10 cellular contexts compared by ENCODE assay signal in the genomic region with DNA sequence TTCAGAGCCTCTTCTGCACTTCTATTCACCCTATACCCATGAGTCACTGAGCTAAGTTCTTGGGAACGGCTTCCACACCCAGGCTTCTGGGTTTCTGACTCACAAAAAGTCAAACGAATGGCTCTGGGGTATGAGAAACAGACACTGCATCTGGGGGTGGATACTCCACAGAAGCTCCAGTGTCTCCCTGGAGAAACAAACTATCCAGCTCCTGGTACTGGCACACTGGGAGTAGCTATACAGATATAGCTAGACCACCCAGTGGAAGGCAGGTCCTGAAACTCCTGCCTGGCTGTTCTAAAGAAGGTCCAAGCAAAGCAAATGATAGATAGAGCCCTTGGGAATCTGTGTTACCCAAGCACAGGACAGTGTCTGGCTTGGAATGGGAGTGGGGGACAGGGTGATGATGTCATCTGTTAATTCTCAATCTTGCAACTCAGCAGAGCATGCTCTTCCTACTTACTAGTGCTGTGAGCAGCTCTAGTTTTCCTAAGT. TPM values are rescaled to one million over a fixed set of nuclear protein-coding genes. Genes with fewer than 3 reads are reported as not detected.
A peak's percentile ranks its signal among the peaks of the same experiment; 100 is the strongest.
DNase-seq lines count a peak whose midpoint lies in the region; ATAC-seq, FAIRE-seq and TF ChIP-seq lines count a peak whose summit lies in the region.
"Had no signal": no experiment of that assay in that cellular context is flagged by ENCODE, and none has a peak within 500 bp of the region (broad histone marks: within the 10 kb centered on the region; RNA-seq: fewer than 3 reads in every experiment).

No MANE protein-coding gene starts in this region.

- H3K27ac ChIP-seq in caudate nucleus (ENCODE audit: low read depth, low read length) (peak overlapping the region; percentile 18), lower lobe of right lung (peak overlapping the region; percentile 55), upper lobe of right lung (peak overlapping the region; percentile 38)

- H3K36me3 Mint-ChIP-seq in activated T-cell treated with anti-CD3 and anti-CD28 coated beads, Interleukin-2, amount 50 U/mL, for 4 hours (ENCODE audit: insufficient read depth) = no peaks in the 10 kb centered on the region
- H3K36me3 Mint-ChIP-seq in activated T-cell treated with anti-CD3 and anti-CD28 coated beads, Interleukin-2, amount 50 U/mL, for 24 hours (ENCODE audit: low read depth) = no peaks in the 10 kb centered on the region

- no peak for FAIRE-seq in GM19239 (lab: Jason Lieb, UNC)

- no peak for DNase-seq in activated T-cell treated with anti-CD3 and anti-CD28 coated beads, Interleukin-2, amount 50 U/mL, for 4 hours
- no peak for DNase-seq in activated T-cell treated with anti-CD3 and anti-CD28 coated beads, Interleukin-2, amount 50 U/mL, for 24 hours
- DNase-seq in caudate nucleus (lab: John Stamatoyannopoulos, UW) (peak in 1 of 61 donors; percentile 24), lower lobe of right lung (no peak), upper lobe of right lung (no peak), NCI-H1105 (lab: John Stamatoyannopoulos, UW) (no peak), GM19239 (ENCODE audit: insufficient read length, low spot score) (no peak)
- DNase-seq in stimulated activated CD4-positive, alpha-beta T cell treated with anti-CD3 and anti-CD28 coated beads, Interleukin-15, amount 100 ng/mL, for 24 hours = no peak
- DNase-seq: activated CD8-positive, alpha-beta memory T cell treated with anti-CD3 and anti-CD28 coated beads, Interleukin-2, amount 50 U/mL, for 4 hours had no signal

- no peaks in the 10 kb centered on the region for H3K9me3 Mint-ChIP-seq in activated T-cell treated with anti-CD3 and anti-CD28 coated beads, Interleukin-2, amount 50 U/mL, for 4 hours
- no peaks in the 10 kb centered on the region for H3K9me3 Mint-ChIP-seq in activated T-cell treated with anti-CD3 and anti-CD28 coated beads, Interleukin-2, amount 50 U/mL, for 24 hours

- peaks cover 52% of the 10 kb centered on the region for H3K4me1 ChIP-seq in lower lobe of right lung
- H3K4me1 ChIP-seq in upper lobe of right lung = peaks cover 30% of the 10 kb centered on the region

- no peak overlapping the region for H3K4me3 Mint-ChIP-seq in activated T-cell treated with anti-CD3 and anti-CD28 coated beads, Interleukin-2, amount 50 U/mL, for 4 hours
- H3K4me3 Mint-ChIP-seq in activated T-cell treated with anti-CD3 and anti-CD28 coated beads, Interleukin-2, amount 50 U/mL, for 24 hours = no peak overlapping the region
- H3K4me3 Mint-ChIP-seq: B cell had no signal

- H3K4me3 ChIP-seq in lower lobe of right lung (no peak overlapping the region), upper lobe of right lung (no peak overlapping the region)

- peak; percentile 72 for ATAC-seq in activated T-cell treated with anti-CD3 and anti-CD28 coated beads, Interleukin-2, amount 50 U/mL, for 4 hours
- ATAC-seq in lower lobe of right lung (peak; percentile 43 to 66), upper lobe of right lung (peak; percentile 24)

- intact Hi-C loops in lower lobe of right lung (cut with DNase I) (no loop called here), upper lobe of right lung (cut with DNase I) (no loop called here)

- H3K27ac Mint-ChIP-seq in activated T-cell treated with anti-CD3 and anti-CD28 coated beads, Interleukin-2, amount 50 U/mL, for 24 hours = no peak overlapping the region
- H3K27ac Mint-ChIP-seq: B cell had no signal

- peaks cover 10% of the 10 kb centered on the region for H3K27me3 Mint-ChIP-seq in activated T-cell treated with anti-CD3 and anti-CD28 coated beads, Interleukin-2, amount 50 U/mL, for 4 hours (ENCODE audit: low read depth)
- H3K27me3 Mint-ChIP-seq in activated T-cell treated with anti-CD3 and anti-CD28 coated beads, Interleukin-2, amount 50 U/mL, for 24 hours = peaks cover 9% of the 10 kb centered on the region

- H3K4me1 Mint-ChIP-seq in activated T-cell treated with anti-CD3 and anti-CD28 coated beads, Interleukin-2, amount 50 U/mL, for 4 hours (ENCODE audit: low read depth) = peaks cover 15% of the 10 kb centered on the region
- peaks cover 22% of the 10 kb centered on the region for H3K4me1 Mint-ChIP-seq in activated T-cell treated with anti-CD3 and anti-CD28 coated beads, Interleukin-2, amount 50 U/mL, for 24 hours (ENCODE audit: low read depth)
- H3K4me1 Mint-ChIP-seq: B cell had no signal

- H3K27me3 ChIP-seq in lower lobe of right lung (ENCODE audit: low read depth) = no peaks in the 10 kb centered on the region
- no peaks in the 10 kb centered on the region for H3K27me3 ChIP-seq in upper lobe of right lung

- H3K36me3 ChIP-seq in lower lobe of right lung = no peaks in the 10 kb centered on the region
- no peaks in the 10 kb centered on the region for H3K36me3 ChIP-seq in upper lobe of right lung

- H3K9me3 ChIP-seq in lower lobe of right lung = no peaks in the 10 kb centered on the region
- H3K9me3 ChIP-seq in upper lobe of right lung = no peaks in the 10 kb centered on the region

- no peak for TF ChIP-seq CTCF in lower lobe of right lung (IDR thresholded peaks at IDR 0.05)
- no peak for TF ChIP-seq CTCF in upper lobe of right lung (IDR thresholded peaks at IDR 0.05)

RNA-seq across cellular contexts. Expression of a gene that starts 6.9 kb away (rescaled TPM):
- under 1 TPM in 2 of 3 donors, not detected in 1; 0.23 to 0.29 TPM for total RNA-seq in activated T-cell treated with anti-CD3 and anti-CD28 coated beads, Interleukin-2, amount 50 U/mL, for 4 hours
- total RNA-seq in lower lobe of right lung (40.9 TPM), upper lobe of right lung (55.6 TPM)

RNA-seq across cellular contexts. Expression of a gene that starts 20.7 kb away (rescaled TPM):
- total RNA-seq in activated T-cell treated with anti-CD3 and anti-CD28 coated beads, Interleukin-2, amount 50 U/mL, for 4 hours = 100 to 1,000 TPM; 215 to 249 (median 239) TPM
- total RNA-seq in lower lobe of right lung = 143 TPM
- total RNA-seq in upper lobe of right lung = 142 TPM

RNA-seq across cellular contexts. Expression of a gene that starts 27.9 kb away (rescaled TPM):
- total RNA-seq in activated T-cell treated with anti-CD3 and anti-CD28 coated beads, Interleukin-2, amount 50 U/mL, for 4 hours = not detected
- not detected for total RNA-seq in lower lobe of right lung
- not detected for total RNA-seq in upper lobe of right lung
- total RNA-seq: B cell had no signal

RNA-seq across cellular contexts. Expression of a gene that starts 35.5 kb away (rescaled TPM):
- total RNA-seq in activated T-cell treated with anti-CD3 and anti-CD28 coated beads, Interleukin-2, amount 50 U/mL, for 4 hours = under 1 TPM in 1 of 3 donors, not detected in 2; 0.05 TPM
- 3.1 TPM for total RNA-seq in lower lobe of right lung
- total RNA-seq in upper lobe of right lung = not detected

RNA-seq across cellular contexts. Expression of a gene that starts 57.1 kb away (rescaled TPM):
- 1 to 10 TPM; 2.6 to 4.3 (median 3.7) TPM for total RNA-seq in activated T-cell treated with anti-CD3 and anti-CD28 coated beads, Interleukin-2, amount 50 U/mL, for 4 hours
- total RNA-seq in lower lobe of right lung (1.9 TPM), upper lobe of right lung (2.2 TPM)
- total RNA-seq: B cell had no signal

Comparison
In these comparisons a context has a peak if more than half of its experiments do, and no peak if none do; other contexts are left out.
1. RNA of a gene that starts 6.9 kb away (total RNA-seq): 55.6 TPM in upper lobe of right lung (single experiment) and 40.9 TPM in lower lobe of right lung (single experiment); 0.23 to 0.29 TPM in activated T-cell treated with anti-CD3 and anti-CD28 coated beads, Interleukin-2, amount 50 U/mL, for 4 hours; every median in the first group is over 10 times any median in the second.
2. Peak in every context shown above with its lines, with median percentiles within 50 percentile points of each other: ATAC-seq and H3K27ac ChIP-seq.